1 cellular context compared by ENCODE assay signal in the genomic region with DNA sequence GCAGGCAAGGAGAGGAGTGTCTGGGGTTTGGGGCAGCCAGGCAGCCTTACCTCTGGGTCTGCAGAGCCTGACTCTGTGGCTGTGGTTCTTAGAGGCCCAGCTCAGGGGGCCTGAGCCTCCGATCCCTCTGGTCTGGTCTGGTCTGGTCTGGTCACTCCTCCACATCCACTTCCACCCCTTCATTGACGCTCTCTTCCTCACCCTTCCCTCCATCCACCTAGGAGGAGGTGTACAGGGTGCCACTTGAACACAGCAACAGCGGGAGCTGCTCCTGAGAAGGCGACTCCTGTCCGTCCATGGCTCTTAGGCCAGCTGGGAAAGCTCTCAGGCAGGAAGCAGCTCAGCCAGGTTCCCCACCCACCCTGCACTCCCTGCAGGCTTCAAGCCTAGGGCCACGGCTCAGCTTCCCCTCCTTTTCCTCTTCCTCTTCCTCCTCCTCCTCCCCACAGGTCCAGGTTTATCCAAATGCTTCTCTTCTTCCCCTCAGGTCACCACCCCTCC.
TF ChIP-seq lines count a peak whose summit lies in the region.

No MANE protein-coding gene starts in this region.

TF ChIP-seq in HCT116, 20 proteins besides CTCF, POLR2A, EP300 and RAD21 (continued from another document):
- no peak for TF ChIP-seq CEBPB (IDR thresholded peaks at IDR 0.05; ENCODE audit: low read depth)
